In genomic region chr9:84500218-84500617, GRCh38 we compare ENCODE assay signal across 14 cellular contexts.
A peak's percentile ranks its signal among the peaks of the same experiment; 100 is the strongest.
DNase-seq lines count a peak whose midpoint lies in the region; ATAC-seq lines count a peak whose summit lies in the region.
"Had no signal": no experiment of that assay in that cellular context is flagged by ENCODE, and none has a peak within 500 bp of the region (broad histone marks: within the 10 kb centered on the region; RNA-seq: fewer than 3 reads in every experiment).

No MANE protein-coding gene starts in this region.

- no peak overlapping the region for H4K91ac ChIP-seq in neuronal stem cell (ENCODE audit: low read depth, low read length, poor library complexity)

- H3K4me3 Mint-ChIP-seq in immature natural killer cell = no peak overlapping the region

- no peak overlapping the region for H2BK12ac ChIP-seq in neuronal stem cell (ENCODE audit: low read length)

- H3K4me3 ChIP-seq in neuronal stem cell (ENCODE audit: low read length in 2 of 2) = no peak overlapping the region
- H3K4me3 ChIP-seq: gastrocnemius medialis had no signal

- no peaks in the 10 kb centered on the region for H3K79me1 ChIP-seq in neuronal stem cell (ENCODE audit: low read depth, low read length)

- H3K36me3 ChIP-seq in neuronal stem cell (replicated peaks in 1 of 2; ENCODE audit: control insufficient read depth in 2 of 2, insufficient read depth in 2 of 2, low read length in 2 of 2) = no peaks in the 10 kb centered on the region
- H3K36me3 ChIP-seq: gastrocnemius medialis, neutrophil had no signal

- no peak overlapping the region for H3K27ac ChIP-seq in neuronal stem cell (replicated peaks; ENCODE audit: low read length)
- H3K27ac ChIP-seq: gastrocnemius medialis, neutrophil, VCaP had no signal

- DNase-seq in neuronal stem cell (ENCODE audit: low spot score) (no peak), immature natural killer cell (no peak), NCI-H524 treated with DMSO at 0.1 percent for 48 hours (lab: John Stamatoyannopoulos, UW) (no peak), NCI-H69 (lab: John Stamatoyannopoulos, UW) (no peak)
- DNase-seq: amniotic stem cell, gastrocnemius medialis, NCI-H1105, NCI-H526, SHP77 had no signal

- H4K8ac ChIP-seq in neuronal stem cell (ENCODE audit: low read depth, low read length) = no peak overlapping the region

- H3K4ac ChIP-seq in neuronal stem cell (ENCODE audit: low read length) = peak overlapping the region; percentile 45

- peaks cover 0 to 2% (median 0%) of the 10 kb centered on the region in 3 donors for H3K27me3 Mint-ChIP-seq in immature natural killer cell (ENCODE audit: low read depth in 3 of 3)

- no peak overlapping the region for H2BK15ac ChIP-seq in neuronal stem cell (ENCODE audit: low read length)

- H3K4me2 ChIP-seq in neuronal stem cell (ENCODE audit: insufficient read depth, low read length, poor library complexity, severe bottlenecking) = no peak overlapping the region

- peaks cover 0 to 5% of the 10 kb centered on the region in 2 donors for H3K4me1 ChIP-seq in neuronal stem cell (ENCODE audit: control insufficient read depth in 2 of 2, insufficient read depth in 1 of 2, low read depth in 1 of 2, low read length in 2 of 2)
- H3K4me1 ChIP-seq: gastrocnemius medialis had no signal

- peaks cover 0 to 2% (median 0%) of the 10 kb centered on the region in 6 donors for H3K9me3 Mint-ChIP-seq in immature natural killer cell

- no peaks in the 10 kb centered on the region for H3K9me3 ChIP-seq in neuronal stem cell (replicated peaks in 1 of 2; ENCODE audit: control insufficient read depth in 2 of 2, insufficient read depth in 1 of 2, low read depth in 1 of 2, low read length in 2 of 2)
- H3K9me3 ChIP-seq: gastrocnemius medialis, neutrophil had no signal

- ATAC-seq in GM19023 (IDR thresholded peaks at IDR 0.05; ENCODE audit: unreplicated experiment) (peak; percentile 82), GM21619 (IDR thresholded peaks at IDR 0.05; ENCODE audit: unreplicated experiment) (peak; percentile 97), HG03103 (IDR thresholded peaks at IDR 0.05; ENCODE audit: low read depth, unreplicated experiment) (peak; percentile 86)
- ATAC-seq: gastrocnemius medialis had no signal

- no peaks in the 10 kb centered on the region for H3K27me3 ChIP-seq in neuronal stem cell (ENCODE audit: control insufficient read depth in 3 of 3, insufficient read depth in 3 of 3, low read depth in 1 of 3, low read length in 3 of 3)
- H3K27me3 ChIP-seq: gastrocnemius medialis, neutrophil had no signal

- H3K4me1 Mint-ChIP-seq in immature natural killer cell = peaks cover 9 to 12% of the 10 kb centered on the region in 2 donors

- H3K23ac ChIP-seq in neuronal stem cell (ENCODE audit: low read depth, low read length, poor library complexity) = no peak overlapping the region

- H3K14ac ChIP-seq in neuronal stem cell (ENCODE audit: low read length) = no peak overlapping the region

- no peak overlapping the region for H2AK5ac ChIP-seq in neuronal stem cell (ENCODE audit: low read depth, low read length)

- no peak overlapping the region for H2BK5ac ChIP-seq in neuronal stem cell (ENCODE audit: low read length)

- H2AFZ ChIP-seq in neuronal stem cell (ENCODE audit: low read length) = no peak overlapping the region

- H3K27ac Mint-ChIP-seq in immature natural killer cell = no peak overlapping the region

- H3K36me3 Mint-ChIP-seq in immature natural killer cell = no peaks in the 10 kb centered on the region

- H3K9ac ChIP-seq in neuronal stem cell (ENCODE audit: low read depth, low read length, poor library complexity) = no peak overlapping the region

- no peak overlapping the region for H2BK120ac ChIP-seq in neuronal stem cell (ENCODE audit: low read depth, low read length)

- H3K18ac ChIP-seq in neuronal stem cell (ENCODE audit: low read length) = no peak overlapping the region
